In the genomic region with DNA sequence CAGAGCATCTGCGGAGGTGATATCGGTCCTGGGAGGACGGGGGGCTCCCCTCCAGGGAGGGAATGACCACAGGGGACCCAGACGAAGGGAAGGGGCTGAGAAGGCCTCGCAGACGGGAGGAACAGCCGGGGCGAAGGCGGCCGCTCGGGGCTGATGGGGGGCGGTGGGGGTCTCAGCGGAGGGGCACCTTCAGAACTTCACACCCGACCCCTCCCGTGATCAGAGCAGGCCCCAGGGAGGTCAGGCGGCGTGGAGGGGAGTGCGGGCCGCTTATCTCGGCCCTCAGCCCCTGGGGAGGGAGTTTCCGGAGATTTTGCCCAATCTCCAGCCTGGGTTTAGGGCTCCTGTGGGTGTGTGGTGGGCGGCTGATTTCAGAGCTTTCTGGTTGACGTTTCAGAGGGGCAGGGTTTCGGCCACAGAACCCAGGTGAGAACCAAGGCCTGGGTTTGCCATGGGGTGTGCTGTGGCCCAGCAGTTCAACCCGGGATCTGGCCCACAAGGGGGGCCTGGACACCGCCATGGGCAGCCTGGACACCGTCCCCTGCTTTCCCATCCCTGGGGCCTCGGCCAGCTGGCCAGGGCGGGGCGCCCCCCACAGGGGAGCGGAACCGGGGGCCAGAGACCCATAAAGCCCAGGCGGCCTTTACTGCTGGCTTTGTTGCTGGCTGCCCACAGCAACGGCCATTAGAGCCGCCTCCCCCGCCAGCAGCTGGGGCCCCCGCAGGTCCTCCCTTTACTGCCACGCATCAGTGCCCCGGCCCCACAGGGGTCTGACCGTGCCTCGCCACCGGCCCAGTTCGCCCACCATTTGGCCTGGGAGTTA, we compare ENCODE assay signal across 1 cellular context.
TF ChIP-seq lines count a peak whose summit lies in the region.

No MANE protein-coding gene starts in this region.

TF ChIP-seq in HCT116, 20 proteins besides CTCF, POLR2A, EP300 and RAD21 (continued from another document):
- TF ChIP-seq, protein P1, sequence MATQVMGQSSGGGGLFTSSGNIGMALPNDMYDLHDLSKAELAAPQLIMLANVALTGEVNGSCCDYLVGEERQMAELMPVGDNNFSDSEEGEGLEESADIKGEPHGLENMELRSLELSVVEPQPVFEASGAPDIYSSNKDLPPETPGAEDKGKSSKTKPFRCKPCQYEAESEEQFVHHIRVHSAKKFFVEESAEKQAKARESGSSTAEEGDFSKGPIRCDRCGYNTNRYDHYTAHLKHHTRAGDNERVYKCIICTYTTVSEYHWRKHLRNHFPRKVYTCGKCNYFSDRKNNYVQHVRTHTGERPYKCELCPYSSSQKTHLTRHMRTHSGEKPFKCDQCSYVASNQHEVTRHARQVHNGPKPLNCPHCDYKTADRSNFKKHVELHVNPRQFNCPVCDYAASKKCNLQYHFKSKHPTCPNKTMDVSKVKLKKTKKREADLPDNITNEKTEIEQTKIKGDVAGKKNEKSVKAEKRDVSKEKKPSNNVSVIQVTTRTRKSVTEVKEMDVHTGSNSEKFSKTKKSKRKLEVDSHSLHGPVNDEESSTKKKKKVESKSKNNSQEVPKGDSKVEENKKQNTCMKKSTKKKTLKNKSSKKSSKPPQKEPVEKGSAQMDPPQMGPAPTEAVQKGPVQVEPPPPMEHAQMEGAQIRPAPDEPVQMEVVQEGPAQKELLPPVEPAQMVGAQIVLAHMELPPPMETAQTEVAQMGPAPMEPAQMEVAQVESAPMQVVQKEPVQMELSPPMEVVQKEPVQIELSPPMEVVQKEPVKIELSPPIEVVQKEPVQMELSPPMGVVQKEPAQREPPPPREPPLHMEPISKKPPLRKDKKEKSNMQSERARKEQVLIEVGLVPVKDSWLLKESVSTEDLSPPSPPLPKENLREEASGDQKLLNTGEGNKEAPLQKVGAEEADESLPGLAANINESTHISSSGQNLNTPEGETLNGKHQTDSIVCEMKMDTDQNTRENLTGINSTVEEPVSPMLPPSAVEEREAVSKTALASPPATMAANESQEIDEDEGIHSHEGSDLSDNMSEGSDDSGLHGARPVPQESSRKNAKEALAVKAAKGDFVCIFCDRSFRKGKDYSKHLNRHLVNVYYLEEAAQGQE (IDR thresholded peaks at IDR 0.05; ENCODE audit: low read depth), result no peak
- TF ChIP-seq SP1 (IDR thresholded peaks at IDR 0.05; ENCODE audit: low read depth) (no peak), ELF1 (IDR thresholded peaks at IDR 0.05; ENCODE audit: borderline replicate concordance, low read depth) (no peak), JUND (IDR thresholded peaks at IDR 0.05) (no peak), EGR1 (IDR thresholded peaks at IDR 0.05; ENCODE audit: low read depth) (no peak)
- TF ChIP-seq, protein P2, sequence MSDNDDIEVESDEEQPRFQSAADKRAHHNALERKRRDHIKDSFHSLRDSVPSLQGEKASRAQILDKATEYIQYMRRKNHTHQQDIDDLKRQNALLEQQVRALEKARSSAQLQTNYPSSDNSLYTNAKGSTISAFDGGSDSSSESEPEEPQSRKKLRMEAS (IDR thresholded peaks at IDR 0.05), result no peak
TF ChIP-seq in HCT116: peak in this region for 0.
